In the genomic region with DNA sequence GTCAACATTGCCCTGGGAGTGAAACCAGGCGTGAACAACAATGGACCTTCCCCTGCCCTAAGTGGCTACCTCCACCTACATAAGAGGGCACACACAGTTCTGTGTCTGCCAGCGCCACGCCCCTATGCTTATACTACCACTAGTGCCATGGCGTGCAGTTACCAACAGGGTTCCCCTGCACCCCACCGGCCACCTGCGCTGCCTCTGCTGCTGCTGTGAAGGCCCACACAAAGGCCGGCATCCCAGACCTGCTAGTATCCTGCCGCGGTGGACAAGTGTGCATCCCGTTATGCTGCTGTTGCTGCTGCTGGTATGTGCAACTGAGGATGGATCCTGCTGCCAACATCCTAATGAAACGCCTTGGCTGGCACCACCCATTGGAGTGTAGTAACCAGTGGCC, we compare ENCODE assay signal across 34 cellular contexts.
"Had no signal": no experiment of that assay in that cellular context is flagged by ENCODE, and none has a peak within 500 bp of the region (broad histone marks: within the 10 kb centered on the region; RNA-seq: fewer than 3 reads in every experiment).

No MANE protein-coding gene starts in this region.

- ATAC-seq: activated CD8-positive, alpha-beta T cell treated with anti-CD3 and anti-CD28 coated beads for 36 hours; activated naive CD8-positive, alpha-beta T cell treated with anti-CD3 and anti-CD28 coated beads, Interleukin-2, amount 50 U/mL, for 24 hours; activated T-cell treated with anti-CD3 and anti-CD28 coated beads, Interleukin-2, amount 50 U/mL, for 4 hours; activated T-cell treated with anti-CD3 and anti-CD28 coated beads, Interleukin-2, amount 50 U/mL, for 72 hours; activated T-helper 17 cell treated with anti-CD3 and anti-CD28 coated beads, Interleukin-2, amount 50 U/mL, for 72 hours; body of pancreas had no signal

- H3K4me1 Mint-ChIP-seq: activated naive CD4-positive, alpha-beta T cell treated with anti-CD3 and anti-CD28 coated beads, Interleukin-2, amount 10 ng/mL, durations not matched to agents 7 days and 5 days; activated naive CD4-positive, alpha-beta T cell treated with anti-CD3 and anti-CD28 coated beads, Interleukin-2, amount 50 U/mL, for 24 hours; activated naive CD8-positive, alpha-beta T cell treated with anti-CD3 and anti-CD28 coated beads, Interleukin-2, amount 10 ng/mL, durations not matched to agents 7 days and 5 days; activated naive CD8-positive, alpha-beta T cell treated with anti-CD3 and anti-CD28 coated beads, Interleukin-2, amount 50 U/mL, for 24 hours; activated T-helper 17 cell treated with anti-CD3 and anti-CD28 coated beads, Interleukin-2, amount 50 U/mL, for 72 hours had no signal

- H3K27me3 ChIP-seq: body of pancreas, brain microvascular endothelial cell, breast epithelium had no signal

- H3K4me3 Mint-ChIP-seq: activated B cell treated with CpG ODN at 0.5 μM for 24 hours; activated CD4-positive, alpha-beta memory T cell treated with anti-CD3 and anti-CD28 coated beads for 36 hours; activated CD4-positive, alpha-beta T cell treated with anti-CD3 and anti-CD28 coated beads, Interleukin-2, amount 10 ng/mL, durations not matched to agents 24 days and 14 days; activated CD8-positive, alpha-beta T cell treated with anti-CD3 and anti-CD28 coated beads for 36 hours; activated naive CD4-positive, alpha-beta T cell treated with anti-CD3 and anti-CD28 coated beads, Interleukin-2, amount 10 ng/mL, durations not matched to agents 7 days and 5 days; activated naive CD4-positive, alpha-beta T cell treated with anti-CD3 and anti-CD28 coated beads, Interleukin-2, amount 50 U/mL, for 24 hours; activated naive CD8-positive, alpha-beta T cell; activated naive CD8-positive, alpha-beta T cell treated with anti-CD3 and anti-CD28 coated beads, Interleukin-2, amount 10 ng/mL, durations not matched to agents 7 days and 5 days; activated naive CD8-positive, alpha-beta T cell treated with anti-CD3 and anti-CD28 coated beads, Interleukin-2, amount 50 U/mL, for 24 hours; activated T-cell treated with anti-CD3 and anti-CD28 coated beads, Interleukin-2, amount 50 U/mL, for 4 hours; activated T-cell treated with anti-CD3 and anti-CD28 coated beads, Interleukin-2, amount 50 U/mL, for 72 hours; activated T-helper 1 cell treated with anti-CD3 and anti-CD28 coated beads, Interleukin-12 subunit alpha, Interleukin-12 subunit beta, Interleukin-2, Interleukin-4 antibody, amounts not matched to agents 30 ng/mL and 10 ng/mL and 1 ng/mL, durations not matched to agents 14 hours and 24 hours and 36 hours; activated T-helper 17 cell treated with anti-CD3 and anti-CD28 coated beads, Interleukin-2, amount 50 U/mL, for 72 hours; T-helper 1 cell treated with Interleukin-12 subunit alpha and Interleukin-12 subunit beta and Interleukin-4 antibody, amounts not matched to agents 30 μg/mL and 1 μg/mL, for 36 hours; T-helper 2 cell treated with Interferon-gamma antibody and Interleukin-4, amounts not matched to agents 5 μg/mL and 100 μg/mL, for 36 hours had no signal

- H3K27ac Mint-ChIP-seq: activated B cell treated with CpG ODN at 0.5 μM for 24 hours; activated CD4-positive, alpha-beta memory T cell treated with anti-CD3 and anti-CD28 coated beads for 36 hours; activated CD4-positive, alpha-beta T cell treated with anti-CD3 and anti-CD28 coated beads, Interleukin-2, amount 10 ng/mL, durations not matched to agents 24 days and 14 days; activated CD8-positive, alpha-beta T cell treated with anti-CD3 and anti-CD28 coated beads for 36 hours; activated naive CD4-positive, alpha-beta T cell treated with anti-CD3 and anti-CD28 coated beads, Interleukin-2, amount 10 ng/mL, durations not matched to agents 7 days and 5 days; activated naive CD4-positive, alpha-beta T cell treated with anti-CD3 and anti-CD28 coated beads, Interleukin-2, amount 50 U/mL, for 24 hours; activated naive CD8-positive, alpha-beta T cell; activated naive CD8-positive, alpha-beta T cell treated with anti-CD3 and anti-CD28 coated beads, Interleukin-2, amount 10 ng/mL, durations not matched to agents 7 days and 5 days; activated naive CD8-positive, alpha-beta T cell treated with anti-CD3 and anti-CD28 coated beads, Interleukin-2, amount 50 U/mL, for 24 hours; activated T-cell treated with anti-CD3 and anti-CD28 coated beads, Interleukin-2, amount 50 U/mL, for 72 hours; activated T-helper 1 cell treated with anti-CD3 and anti-CD28 coated beads, Interleukin-12 subunit alpha, Interleukin-12 subunit beta, Interleukin-2, Interleukin-4 antibody, amounts not matched to agents 30 ng/mL and 10 ng/mL and 1 ng/mL, durations not matched to agents 14 hours and 24 hours and 36 hours; activated T-helper 17 cell treated with anti-CD3 and anti-CD28 coated beads, Interleukin-2, amount 50 U/mL, for 72 hours; T-helper 1 cell treated with Interleukin-12 subunit alpha and Interleukin-12 subunit beta and Interleukin-4 antibody, amounts not matched to agents 30 μg/mL and 1 μg/mL, for 36 hours; T-helper 2 cell treated with Interferon-gamma antibody and Interleukin-4, amounts not matched to agents 5 μg/mL and 100 μg/mL, for 36 hours had no signal

- H3K4me3 ChIP-seq: body of pancreas, breast epithelium had no signal

- H3K27me3 Mint-ChIP-seq: activated B cell treated with CpG ODN at 0.5 μM for 24 hours; activated CD4-positive, alpha-beta memory T cell treated with anti-CD3 and anti-CD28 coated beads for 36 hours; activated CD4-positive, alpha-beta T cell treated with anti-CD3 and anti-CD28 coated beads, Interleukin-2, amount 10 ng/mL, durations not matched to agents 24 days and 14 days; activated CD8-positive, alpha-beta T cell treated with anti-CD3 and anti-CD28 coated beads for 36 hours; activated naive CD4-positive, alpha-beta T cell treated with anti-CD3 and anti-CD28 coated beads, Interleukin-2, amount 10 ng/mL, durations not matched to agents 7 days and 5 days; activated naive CD4-positive, alpha-beta T cell treated with anti-CD3 and anti-CD28 coated beads, Interleukin-2, amount 50 U/mL, for 24 hours; activated naive CD8-positive, alpha-beta T cell; activated naive CD8-positive, alpha-beta T cell treated with anti-CD3 and anti-CD28 coated beads, Interleukin-2, amount 10 ng/mL, durations not matched to agents 7 days and 5 days; activated naive CD8-positive, alpha-beta T cell treated with anti-CD3 and anti-CD28 coated beads, Interleukin-2, amount 50 U/mL, for 24 hours; activated T-helper 17 cell treated with anti-CD3 and anti-CD28 coated beads, Interleukin-2, amount 50 U/mL, for 72 hours had no signal

- H3K9me3 Mint-ChIP-seq: activated B cell treated with CpG ODN at 0.5 μM for 24 hours; activated CD8-positive, alpha-beta T cell treated with anti-CD3 and anti-CD28 coated beads for 36 hours; activated naive CD4-positive, alpha-beta T cell treated with anti-CD3 and anti-CD28 coated beads, Interleukin-2, amount 50 U/mL, for 24 hours; activated naive CD8-positive, alpha-beta T cell treated with anti-CD3 and anti-CD28 coated beads, Interleukin-2, amount 10 ng/mL, durations not matched to agents 7 days and 5 days; activated T-cell treated with anti-CD3 and anti-CD28 coated beads, Interleukin-2, amount 50 U/mL, for 72 hours; activated T-helper 1 cell treated with anti-CD3 and anti-CD28 coated beads, Interleukin-12 subunit alpha, Interleukin-12 subunit beta, Interleukin-2, Interleukin-4 antibody, amounts not matched to agents 30 ng/mL and 10 ng/mL and 1 ng/mL, durations not matched to agents 14 hours and 24 hours and 36 hours; activated T-helper 17 cell treated with anti-CD3 and anti-CD28 coated beads, Interleukin-2, amount 50 U/mL, for 72 hours had no signal

- H3K9me3 ChIP-seq: body of pancreas, breast epithelium had no signal

- H3K4me1 ChIP-seq: body of pancreas, breast epithelium had no signal

- H3K27ac ChIP-seq: body of pancreas, brain microvascular endothelial cell, breast epithelium, VCaP had no signal

- DNase-seq: activated B cell treated with CpG ODN at 0.5 μM for 24 hours; activated CD4-positive, alpha-beta memory T cell treated with anti-CD3 and anti-CD28 coated beads for 36 hours; activated CD4-positive, alpha-beta T cell treated with anti-CD3 and anti-CD28 coated beads for 4 hours; activated CD4-positive, alpha-beta T cell treated with anti-CD3 and anti-CD28 coated beads, Interleukin-2, amount 10 ng/mL, durations not matched to agents 24 days and 14 days; activated CD4-positive, alpha-beta T cell treated with anti-CD3 and anti-CD28 coated beads, Interleukin-2, amount 50 U/mL, for 1 hour; activated CD4-positive, alpha-beta T cell treated with anti-CD3 and anti-CD28 coated beads, Interleukin-2, amount 50 U/mL, for 4 hours; activated CD4-positive, CD25-positive, alpha-beta regulatory T cell treated with anti-CD3 and anti-CD28 coated beads, Interleukin-2, amount 50 U/mL, for 72 hours; activated CD8-positive, alpha-beta memory T cell treated with anti-CD3 and anti-CD28 coated beads, Interleukin-2, amount 50 U/mL, for 4 hours; activated CD8-positive, alpha-beta T cell treated with anti-CD3 and anti-CD28 coated beads for 36 hours; activated effector memory CD4-positive, alpha-beta T cell treated with Interleukin-2 at 50 U/mL for 16 hours; activated gamma-delta T cell; activated naive CD4-positive, alpha-beta T cell treated with anti-CD3 and anti-CD28 coated beads, Interleukin-2, amount 10 ng/mL, durations not matched to agents 7 days and 5 days; activated naive CD4-positive, alpha-beta T cell treated with Interleukin-2 at 50 U/mL for 16 hours; activated naive CD8-positive, alpha-beta T cell treated with anti-CD3 and anti-CD28 coated beads, Interleukin-2, amount 10 ng/mL, durations not matched to agents 7 days and 5 days; activated naive CD8-positive, alpha-beta T cell treated with anti-CD3 and anti-CD28 coated beads, Interleukin-2, amount 50 U/mL, for 24 hours; activated T-cell treated with anti-CD3 and anti-CD28 coated beads for 4 hours; activated T-cell treated with anti-CD3 and anti-CD28 coated beads, Interleukin-2, amount 50 U/mL, for 1 hour; activated T-cell treated with anti-CD3 and anti-CD28 coated beads, Interleukin-2, amount 50 U/mL, for 4 hours; activated T-cell treated with anti-CD3 and anti-CD28 coated beads, Interleukin-2, amount 50 U/mL, for 72 hours; aorta; body of pancreas; brain microvascular endothelial cell; central memory CD4-positive, alpha-beta T cell; T-helper 1 cell; T-helper 2 cell; T-helper 9 cell had no signal

- H3K36me3 ChIP-seq: brain microvascular endothelial cell, breast epithelium had no signal
